14 cellular contexts compared by ENCODE assay signal in the genomic region with DNA sequence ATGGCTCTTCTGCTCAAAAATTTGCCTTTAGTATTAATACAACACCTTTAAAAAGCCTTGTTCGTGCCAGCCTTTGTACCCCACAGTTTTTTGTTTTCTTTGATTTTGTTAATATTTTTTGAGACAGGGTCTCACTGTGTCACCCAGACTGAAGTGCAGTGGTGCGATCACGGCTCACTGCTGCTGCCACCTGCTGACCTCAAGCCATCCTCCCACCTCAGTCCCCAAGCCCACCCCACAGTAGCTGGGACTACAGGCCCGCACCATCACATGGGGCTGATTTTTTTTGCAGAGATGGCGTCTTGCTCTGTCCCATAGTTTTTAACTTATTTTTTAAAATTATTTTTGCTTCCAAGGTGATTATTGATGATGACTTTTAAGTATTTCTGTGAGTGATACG.
DNase-seq lines count a peak whose midpoint lies in the region; ATAC-seq and TF ChIP-seq lines count a peak whose summit lies in the region.
"Had no signal": no experiment of that assay in that cellular context is flagged by ENCODE, and none has a peak within 500 bp of the region (broad histone marks: within the 10 kb centered on the region; RNA-seq: fewer than 3 reads in every experiment).

No MANE protein-coding gene starts in this region.

- no peak overlapping the region for H3K27ac Mint-ChIP-seq in natural killer cell
- H3K27ac Mint-ChIP-seq in activated T-helper 2 cell treated with anti-CD3 and anti-CD28 coated beads, Interferon-gamma antibody, Interleukin-2, Interleukin-4, amounts not matched to agents 10 μg/mL and 5 μg/mL and 100 μg/mL, durations not matched to agents 14 hours and 24 hours and 36 hours: no peak overlapping the region
- H3K27ac Mint-ChIP-seq: activated naive CD8-positive, alpha-beta T cell treated with anti-CD3 and anti-CD28 coated beads, Interleukin-2, amount 50 U/mL, for 24 hours had no signal

- H3K4me3 ChIP-seq in epithelial cell of esophagus (ENCODE audit: low read length) (no peak overlapping the region), retinal pigment epithelial cell (ENCODE audit: low read length) (no peak overlapping the region)

- no peaks in the 10 kb centered on the region for H3K4me1 Mint-ChIP-seq in natural killer cell
- no peaks in the 10 kb centered on the region for H3K4me1 Mint-ChIP-seq in activated T-helper 2 cell treated with anti-CD3 and anti-CD28 coated beads, Interferon-gamma antibody, Interleukin-2, Interleukin-4, amounts not matched to agents 10 μg/mL and 5 μg/mL and 100 μg/mL, durations not matched to agents 14 hours and 24 hours and 36 hours (ENCODE audit: low read depth)
- H3K4me1 Mint-ChIP-seq: activated naive CD8-positive, alpha-beta T cell treated with anti-CD3 and anti-CD28 coated beads, Interleukin-2, amount 50 U/mL, for 24 hours; naive B cell had no signal

- peaks cover 0 to 6% of the 10 kb centered on the region in 2 donors for H3K9me3 Mint-ChIP-seq in natural killer cell
- H3K9me3 Mint-ChIP-seq in activated T-helper 2 cell treated with anti-CD3 and anti-CD28 coated beads, Interferon-gamma antibody, Interleukin-2, Interleukin-4, amounts not matched to agents 10 μg/mL and 5 μg/mL and 100 μg/mL, durations not matched to agents 14 hours and 24 hours and 36 hours: peaks cover 3% of the 10 kb centered on the region

- H3K36me3 Mint-ChIP-seq in natural killer cell: no peaks in the 10 kb centered on the region
- H3K36me3 Mint-ChIP-seq in activated T-helper 2 cell treated with anti-CD3 and anti-CD28 coated beads, Interferon-gamma antibody, Interleukin-2, Interleukin-4, amounts not matched to agents 10 μg/mL and 5 μg/mL and 100 μg/mL, durations not matched to agents 14 hours and 24 hours and 36 hours (ENCODE audit: low read depth): no peaks in the 10 kb centered on the region
- H3K36me3 Mint-ChIP-seq: naive B cell had no signal

- TF ChIP-seq CTCF in epithelial cell of esophagus (IDR thresholded peaks at IDR 0.05; ENCODE audit: insufficient read depth, low read depth, low read length, missing control alignments) (peak; percentile 19), retinal pigment epithelial cell (conservative IDR thresholded peaks at IDR 0.05; ENCODE audit: low read depth, low read length) (peak; percentile 51), natural killer cell (IDR thresholded peaks at IDR 0.05) (no peak)

- DNase-seq in NAMALWA (ENCODE audit: low spot score): peak; percentile 19
- no peak for DNase-seq in epithelial cell of esophagus (ENCODE audit: low read depth)
- no peak for DNase-seq in retinal pigment epithelial cell (ENCODE audit: low read depth)
- no peak for DNase-seq in NCI-H146 (lab: John Stamatoyannopoulos, UW)
- DNase-seq in natural killer cell: no peak
- DNase-seq in activated T-helper 2 cell treated with anti-CD3 and anti-CD28 coated beads, Interferon-gamma antibody, Interleukin-2, Interleukin-4, amounts not matched to agents 10 μg/mL and 5 μg/mL and 100 μg/mL, durations not matched to agents 14 hours and 24 hours and 36 hours (ENCODE audit: low spot score): no peak
- DNase-seq: activated naive CD8-positive, alpha-beta T cell treated with anti-CD3 and anti-CD28 coated beads, Interleukin-2, amount 50 U/mL, for 24 hours; HCEC 1CT; naive B cell; NCI-H526; stimulated activated CD4-positive, alpha-beta T cell treated with anti-CD3 and anti-CD28 coated beads, Interleukin-12 subunit alpha, Interleukin-12 subunit beta, amount 100 ng/mL, for 4 hours; stimulated activated CD8-positive, alpha-beta memory T cell treated with anti-CD3 and anti-CD28 coated beads, Interleukin-4, amount 100 ng/mL, for 48 hours had no signal

- ATAC-seq in GM18909 (IDR thresholded peaks at IDR 0.05; ENCODE audit: poor library complexity, unreplicated experiment) (peak; percentile 46), GM21381 (IDR thresholded peaks at IDR 0.05; ENCODE audit: unreplicated experiment) (no peak), natural killer cell (no peak)
- ATAC-seq: activated naive CD8-positive, alpha-beta T cell treated with anti-CD3 and anti-CD28 coated beads, Interleukin-2, amount 50 U/mL, for 24 hours had no signal

- H3K4me3 Mint-ChIP-seq in natural killer cell: no peak overlapping the region
- no peak overlapping the region for H3K4me3 Mint-ChIP-seq in activated T-helper 2 cell treated with anti-CD3 and anti-CD28 coated beads, Interferon-gamma antibody, Interleukin-2, Interleukin-4, amounts not matched to agents 10 μg/mL and 5 μg/mL and 100 μg/mL, durations not matched to agents 14 hours and 24 hours and 36 hours (ENCODE audit: low read depth)
- H3K4me3 Mint-ChIP-seq: activated naive CD8-positive, alpha-beta T cell treated with anti-CD3 and anti-CD28 coated beads, Interleukin-2, amount 50 U/mL, for 24 hours; naive B cell had no signal

- no peaks in the 10 kb centered on the region for H3K27me3 Mint-ChIP-seq in natural killer cell (ENCODE audit: low read depth in 2 of 2)
- no peaks in the 10 kb centered on the region for H3K27me3 Mint-ChIP-seq in activated T-helper 2 cell treated with anti-CD3 and anti-CD28 coated beads, Interferon-gamma antibody, Interleukin-2, Interleukin-4, amounts not matched to agents 10 μg/mL and 5 μg/mL and 100 μg/mL, durations not matched to agents 14 hours and 24 hours and 36 hours (ENCODE audit: low read depth)
- H3K27me3 Mint-ChIP-seq: activated naive CD8-positive, alpha-beta T cell treated with anti-CD3 and anti-CD28 coated beads, Interleukin-2, amount 50 U/mL, for 24 hours; naive B cell had no signal

- intact Hi-C loops in natural killer cell (cut with micrococcal nuclease): no loop called here
- intact Hi-C loops in activated T-helper 2 cell treated with anti-CD3 and anti-CD28 coated beads, Interferon-gamma antibody, Interleukin-2, Interleukin-4, amounts not matched to agents 10 μg/mL and 5 μg/mL and 100 μg/mL, durations not matched to agents 14 hours and 24 hours and 36 hours (cut with micrococcal nuclease): no loop called here
